Comparison of ENCODE assay signal across 35 cellular contexts in the genomic region with DNA sequence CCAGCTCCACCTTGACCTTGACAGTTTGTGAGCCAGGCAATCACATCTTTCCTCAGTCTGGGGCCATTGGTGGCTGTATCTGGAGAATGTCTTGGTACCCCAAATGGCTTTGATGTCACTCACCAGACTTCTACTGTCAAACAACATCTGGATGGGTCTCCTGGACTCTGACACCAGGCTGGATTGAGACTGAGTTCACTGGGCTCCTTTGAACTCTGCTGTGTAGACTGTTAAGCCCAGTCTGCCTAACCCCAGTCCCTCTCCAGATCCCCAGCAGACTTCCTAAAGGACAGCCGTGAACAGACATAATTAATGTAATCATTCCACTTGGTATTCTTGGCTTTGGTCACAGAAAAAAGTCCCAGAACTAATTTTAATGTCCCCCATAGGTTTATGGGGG.
"Had no signal": no experiment of that assay in that cellular context is flagged by ENCODE, and none has a peak within 500 bp of the region (broad histone marks: within the 10 kb centered on the region; RNA-seq: fewer than 3 reads in every experiment).

No MANE protein-coding gene starts in this region.

- H3K9me3 ChIP-seq: adrenal gland, body of pancreas, breast epithelium had no signal

- H3K4me3 ChIP-seq: adrenal gland, body of pancreas, breast epithelium had no signal

- H3K27me3 ChIP-seq: body of pancreas had no signal

- H3K4me1 ChIP-seq: breast epithelium had no signal

- H3K27ac ChIP-seq: adrenal gland, body of pancreas, brain microvascular endothelial cell, breast epithelium, VCaP had no signal

- H3K4me3 Mint-ChIP-seq: activated B cell treated with CpG ODN at 0.5 μM for 24 hours; activated CD4-positive, alpha-beta memory T cell treated with anti-CD3 and anti-CD28 coated beads for 36 hours; activated CD4-positive, alpha-beta T cell treated with anti-CD3 and anti-CD28 coated beads, Interleukin-2, amount 10 ng/mL, durations not matched to agents 24 days and 14 days; activated CD8-positive, alpha-beta T cell treated with anti-CD3 and anti-CD28 coated beads for 36 hours; activated naive CD4-positive, alpha-beta T cell treated with anti-CD3 and anti-CD28 coated beads for 36 hours; activated naive CD8-positive, alpha-beta T cell treated with anti-CD3 and anti-CD28 coated beads for 36 hours; activated T-cell treated with anti-CD3 and anti-CD28 coated beads, Interleukin-2, amount 50 U/mL, for 4 hours; activated T-cell treated with anti-CD3 and anti-CD28 coated beads, Interleukin-2, amount 50 U/mL, for 72 hours; activated T-helper 1 cell treated with anti-CD3 and anti-CD28 coated beads, Interleukin-12 subunit alpha, Interleukin-12 subunit beta, Interleukin-2, Interleukin-4 antibody, amounts not matched to agents 30 ng/mL and 10 ng/mL and 1 ng/mL, durations not matched to agents 14 hours and 24 hours and 36 hours; activated T-helper 17 cell treated with anti-CD3 and anti-CD28 coated beads, Interleukin-2, amount 50 U/mL, for 72 hours; T-helper 1 cell treated with Interleukin-12 subunit alpha and Interleukin-12 subunit beta and Interleukin-4 antibody, amounts not matched to agents 30 μg/mL and 1 μg/mL, for 36 hours; T-helper 2 cell treated with Interferon-gamma antibody and Interleukin-4, amounts not matched to agents 5 μg/mL and 100 μg/mL, for 36 hours had no signal

- H3K9me3 Mint-ChIP-seq: activated B cell treated with CpG ODN at 0.5 μM for 24 hours; activated CD4-positive, alpha-beta memory T cell treated with anti-CD3 and anti-CD28 coated beads for 36 hours; activated CD4-positive, alpha-beta T cell treated with anti-CD3 and anti-CD28 coated beads, Interleukin-2, amount 10 ng/mL, durations not matched to agents 24 days and 14 days; activated CD8-positive, alpha-beta T cell treated with anti-CD3 and anti-CD28 coated beads for 36 hours; activated naive CD4-positive, alpha-beta T cell treated with anti-CD3 and anti-CD28 coated beads for 36 hours; activated naive CD4-positive, alpha-beta T cell treated with anti-CD3 and anti-CD28 coated beads, Interleukin-2, amount 50 U/mL, for 72 hours; activated naive CD8-positive, alpha-beta T cell treated with anti-CD3 and anti-CD28 coated beads for 36 hours; activated T-cell treated with anti-CD3 and anti-CD28 coated beads, Interleukin-2, amount 50 U/mL, for 4 hours; activated T-cell treated with anti-CD3 and anti-CD28 coated beads, Interleukin-2, amount 50 U/mL, for 72 hours; activated T-helper 1 cell treated with anti-CD3 and anti-CD28 coated beads, Interleukin-12 subunit alpha, Interleukin-12 subunit beta, Interleukin-2, Interleukin-4 antibody, amounts not matched to agents 30 ng/mL and 10 ng/mL and 1 ng/mL, durations not matched to agents 14 hours and 24 hours and 36 hours; activated T-helper 17 cell treated with anti-CD3 and anti-CD28 coated beads, Interleukin-2, amount 50 U/mL, for 72 hours; T-helper 1 cell treated with Interleukin-12 subunit alpha and Interleukin-12 subunit beta and Interleukin-4 antibody, amounts not matched to agents 30 μg/mL and 1 μg/mL, for 36 hours; T-helper 2 cell treated with Interferon-gamma antibody and Interleukin-4, amounts not matched to agents 5 μg/mL and 100 μg/mL, for 36 hours had no signal

- H3K36me3 Mint-ChIP-seq: activated CD4-positive, alpha-beta memory T cell treated with anti-CD3 and anti-CD28 coated beads for 36 hours; activated naive CD4-positive, alpha-beta T cell treated with anti-CD3 and anti-CD28 coated beads, Interleukin-2, amount 50 U/mL, for 72 hours; activated naive CD8-positive, alpha-beta T cell treated with anti-CD3 and anti-CD28 coated beads for 36 hours had no signal

- H3K36me3 ChIP-seq: adrenal gland, brain microvascular endothelial cell, breast epithelium had no signal

- H3K27ac Mint-ChIP-seq: activated B cell treated with CpG ODN at 0.5 μM for 24 hours; activated CD4-positive, alpha-beta memory T cell treated with anti-CD3 and anti-CD28 coated beads for 36 hours; activated CD4-positive, alpha-beta T cell treated with anti-CD3 and anti-CD28 coated beads, Interleukin-2, amount 10 ng/mL, durations not matched to agents 24 days and 14 days; activated CD8-positive, alpha-beta T cell treated with anti-CD3 and anti-CD28 coated beads for 36 hours; activated naive CD4-positive, alpha-beta T cell treated with anti-CD3 and anti-CD28 coated beads for 36 hours; activated naive CD4-positive, alpha-beta T cell treated with anti-CD3 and anti-CD28 coated beads, Interleukin-2, amount 50 U/mL, for 72 hours; activated naive CD8-positive, alpha-beta T cell treated with anti-CD3 and anti-CD28 coated beads for 36 hours; activated T-cell treated with anti-CD3 and anti-CD28 coated beads, Interleukin-2, amount 50 U/mL, for 72 hours; activated T-helper 1 cell treated with anti-CD3 and anti-CD28 coated beads, Interleukin-12 subunit alpha, Interleukin-12 subunit beta, Interleukin-2, Interleukin-4 antibody, amounts not matched to agents 30 ng/mL and 10 ng/mL and 1 ng/mL, durations not matched to agents 14 hours and 24 hours and 36 hours; activated T-helper 17 cell treated with anti-CD3 and anti-CD28 coated beads, Interleukin-2, amount 50 U/mL, for 72 hours; T-helper 1 cell treated with Interleukin-12 subunit alpha and Interleukin-12 subunit beta and Interleukin-4 antibody, amounts not matched to agents 30 μg/mL and 1 μg/mL, for 36 hours; T-helper 2 cell treated with Interferon-gamma antibody and Interleukin-4, amounts not matched to agents 5 μg/mL and 100 μg/mL, for 36 hours had no signal

- H3K4me1 Mint-ChIP-seq: activated B cell treated with CpG ODN at 0.5 μM for 24 hours; activated naive CD8-positive, alpha-beta T cell treated with anti-CD3 and anti-CD28 coated beads for 36 hours; activated T-helper 17 cell treated with anti-CD3 and anti-CD28 coated beads, Interleukin-2, amount 50 U/mL, for 72 hours had no signal

- ATAC-seq: activated CD8-positive, alpha-beta T cell treated with anti-CD3 and anti-CD28 coated beads for 36 hours; activated naive CD4-positive, alpha-beta T cell treated with anti-CD3 and anti-CD28 coated beads, Interleukin-2, amount 50 U/mL, for 72 hours; activated T-cell treated with anti-CD3 and anti-CD28 coated beads, Interleukin-2, amount 50 U/mL, for 4 hours; activated T-cell treated with anti-CD3 and anti-CD28 coated beads, Interleukin-2, amount 50 U/mL, for 72 hours; activated T-helper 17 cell treated with anti-CD3 and anti-CD28 coated beads, Interleukin-2, amount 50 U/mL, for 72 hours; body of pancreas had no signal

- DNase-seq: activated B cell treated with CpG ODN at 0.5 μM for 24 hours; activated CD4-positive, alpha-beta memory T cell treated with anti-CD3 and anti-CD28 coated beads for 36 hours; activated CD4-positive, alpha-beta T cell treated with anti-CD3 and anti-CD28 coated beads for 4 hours; activated CD4-positive, alpha-beta T cell treated with anti-CD3 and anti-CD28 coated beads, Interleukin-2, amount 10 ng/mL, durations not matched to agents 24 days and 14 days; activated CD4-positive, alpha-beta T cell treated with anti-CD3 and anti-CD28 coated beads, Interleukin-2, amount 50 U/mL, for 1 hour; activated CD4-positive, alpha-beta T cell treated with anti-CD3 and anti-CD28 coated beads, Interleukin-2, amount 50 U/mL, for 4 hours; activated CD4-positive, CD25-positive, alpha-beta regulatory T cell treated with anti-CD3 and anti-CD28 coated beads, Interleukin-2, amount 50 U/mL, for 72 hours; activated CD8-positive, alpha-beta memory T cell treated with anti-CD3 and anti-CD28 coated beads, Interleukin-2, amount 50 U/mL, for 4 hours; activated CD8-positive, alpha-beta T cell treated with anti-CD3 and anti-CD28 coated beads for 36 hours; activated effector memory CD4-positive, alpha-beta T cell treated with anti-CD3 and anti-CD28 coated beads, Interleukin-2, amount 50 U/mL, for 16 hours; activated gamma-delta T cell treated with Interleukin-2 at 50 U/mL for 16 hours; activated naive CD4-positive, alpha-beta T cell; activated naive CD4-positive, alpha-beta T cell treated with anti-CD3 and anti-CD28 coated beads for 36 hours; activated naive CD4-positive, alpha-beta T cell treated with anti-CD3 and anti-CD28 coated beads, Interleukin-2, amount 50 U/mL, for 16 hours; activated naive CD8-positive, alpha-beta T cell treated with anti-CD3 and anti-CD28 coated beads for 36 hours; activated T-cell treated with anti-CD3 and anti-CD28 coated beads for 4 hours; activated T-cell treated with anti-CD3 and anti-CD28 coated beads, Interleukin-2, amount 50 U/mL, for 1 hour; activated T-cell treated with anti-CD3 and anti-CD28 coated beads, Interleukin-2, amount 50 U/mL, for 4 hours; activated T-cell treated with anti-CD3 and anti-CD28 coated beads, Interleukin-2, amount 50 U/mL, for 72 hours; adrenal gland; amniotic stem cell; aorta; body of pancreas; brain microvascular endothelial cell; central memory CD4-positive, alpha-beta T cell; T-helper 1 cell; T-helper 2 cell; T-helper 9 cell had no signal
